In genomic region chr6:170269151-170269872, GRCh38 we compare ENCODE assay signal across 14 cellular contexts. TPM values are rescaled to one million over a fixed set of nuclear protein-coding genes. Genes with fewer than 3 reads are reported as not detected.
DNase-seq lines count a peak whose midpoint lies in the region; ATAC-seq and TF ChIP-seq lines count a peak whose summit lies in the region.
"Had no signal": no experiment of that assay in that cellular context is flagged by ENCODE, and none has a peak within 500 bp of the region (broad histone marks: within the 10 kb centered on the region; RNA-seq: fewer than 3 reads in every experiment).

No MANE protein-coding gene starts in this region.

- TF ChIP-seq CTCF in upper lobe of right lung (IDR thresholded peaks at IDR 0.05), result no peak
- TF ChIP-seq CTCF in SK-N-SH (IDR thresholded peaks at IDR 0.05), result no peak

- H3K4me1 ChIP-seq in mesenchymal stem cell (ENCODE audit: control insufficient read depth, insufficient read depth, low read depth, low read length) (peaks cover 7% of the 10 kb centered on the region), upper lobe of right lung (peaks cover 13% of the 10 kb centered on the region), SK-N-SH (ENCODE audit: control insufficient read depth in 1 of 2, insufficient read depth in 2 of 2, low read depth in 1 of 2, low read length in 1 of 2) (no peaks in the 10 kb centered on the region; a peak in 1 of 4 replicates), GM23248 (ENCODE audit: insufficient read depth) (no peaks in the 10 kb centered on the region)

- intact Hi-C loops in upper lobe of right lung (cut with DNase I), result no loop called here

- H3F3A ChIP-seq in SK-N-SH (replicated peaks; ENCODE audit: insufficient read depth) (no peaks in the 10 kb centered on the region), GM23248 (ENCODE audit: insufficient read depth) (no peaks in the 10 kb centered on the region)

- no peak for TF ChIP-seq EP300 in SK-N-SH (IDR thresholded peaks at IDR 0.05; ENCODE audit: borderline replicate concordance in 1 of 2, low read depth in 1 of 2, low read length in 1 of 2)

- H3K4me2 ChIP-seq in mesenchymal stem cell (ENCODE audit: low read length, poor library complexity, severe bottlenecking) (peak overlapping the region; percentile 3), SK-N-SH (no peak overlapping the region), GM23248 (ENCODE audit: unreplicated experiment) (no peak overlapping the region)

- no peak overlapping the region for H2AK5ac ChIP-seq in mesenchymal stem cell (ENCODE audit: low read length, severe bottlenecking)

- H3K4me3 ChIP-seq in mesenchymal stem cell (ENCODE audit: insufficient read depth in 1 of 2, low read depth in 1 of 2, low read length in 2 of 2), result no peak overlapping the region
- H3K4me3 ChIP-seq in upper lobe of right lung, result no peak overlapping the region
- H3K4me3 ChIP-seq in SK-N-SH (ENCODE audit: low read depth in 2 of 2, low read length in 1 of 2), result no peak overlapping the region
- H3K4me3 ChIP-seq in GM23248, result no peak overlapping the region
- H3K4me3 ChIP-seq: gastrocnemius medialis, ovary had no signal

- POLR2A ChIA-PET in SK-N-SH (lab: Yijun Ruan, JAX), result no interaction called here

- H2BK12ac ChIP-seq in mesenchymal stem cell (ENCODE audit: low read length in 2 of 2), result no peak overlapping the region

- H2BK15ac ChIP-seq in mesenchymal stem cell (ENCODE audit: low read depth, poor library complexity, severe bottlenecking), result no peak overlapping the region

- no peak overlapping the region for H4K8ac ChIP-seq in mesenchymal stem cell (ENCODE audit: low read length)

- ATAC-seq in upper lobe of right lung (peak; percentile 13), HG03520 (IDR thresholded peaks at IDR 0.05; ENCODE audit: unreplicated experiment) (no peak)
- ATAC-seq: gastrocnemius medialis had no signal

- H4K91ac ChIP-seq in mesenchymal stem cell (ENCODE audit: low read length), result no peak overlapping the region

- H2BK120ac ChIP-seq in mesenchymal stem cell (ENCODE audit: low read depth, low read length), result no peak overlapping the region

- H3K36me3 ChIP-seq in mesenchymal stem cell (ENCODE audit: control insufficient read depth in 1 of 2, insufficient read depth in 2 of 2, low read depth in 1 of 2, low read length in 2 of 2) (no peaks in the 10 kb centered on the region), upper lobe of right lung (no peaks in the 10 kb centered on the region), SK-N-SH (replicated peaks in 1 of 2; ENCODE audit: control insufficient read depth in 1 of 2, insufficient read depth in 2 of 2, low read length in 1 of 2) (no peaks in the 10 kb centered on the region), GM23248 (ENCODE audit: low read depth) (no peaks in the 10 kb centered on the region)
- H3K36me3 ChIP-seq: gastrocnemius medialis, ovary had no signal

- H3K14ac ChIP-seq in mesenchymal stem cell (ENCODE audit: low read length in 2 of 2), result no peak overlapping the region

- 74% methylated on average over 23 of the region's 23 CpGs for WGBS in mesenchymal stem cell
- WGBS in SK-N-SH (ENCODE audit: low lambda C conversion rate), result 58% methylated on average over 17 of the region's 23 CpGs
- 70 to 73% methylated on average over 20 to 23 of the region's 23 CpGs for WGBS in GM23248 (ENCODE audit: low coverage in 1 of 2, low lambda C conversion rate in 2 of 2, missing lambda C conversion rate in 2 of 2), 2 experiments

- no peak overlapping the region for H3K23ac ChIP-seq in mesenchymal stem cell (ENCODE audit: low read length in 2 of 2)

- H3K9me3 ChIP-seq in mesenchymal stem cell (ENCODE audit: control insufficient read depth, low read length) (no peaks in the 10 kb centered on the region), upper lobe of right lung (no peaks in the 10 kb centered on the region), SK-N-SH (no peaks in the 10 kb centered on the region), GM23248 (ENCODE audit: low read depth) (no peaks in the 10 kb centered on the region)
- H3K9me3 ChIP-seq: gastrocnemius medialis, ovary had no signal

- no peak overlapping the region for H3K27ac ChIP-seq in mesenchymal stem cell (ENCODE audit: low read length, poor library complexity, severe bottlenecking)
- no peak overlapping the region for H3K27ac ChIP-seq in upper lobe of right lung
- H3K27ac ChIP-seq in SK-N-SH (ENCODE audit: low read depth in 2 of 2, low read length in 1 of 2), result no peak overlapping the region
- no peak overlapping the region for H3K27ac ChIP-seq in GM23248
- H3K27ac ChIP-seq: gastrocnemius medialis, HL-60, ovary had no signal

- DNase-seq in NCI-H510A treated with DMSO at 0.1 percent for 48 hours (lab: John Stamatoyannopoulos, UW) (peak; percentile 55), NCI-H510A (lab: John Stamatoyannopoulos, UW) (no peak), NCI-H69 (lab: John Stamatoyannopoulos, UW) (peak; percentile 99), mesenchymal stem cell (no peak), upper lobe of right lung (no peak), SK-N-SH (no peak), GM23248 (no peak)
- DNase-seq: activated T-cell treated with anti-CD3 and anti-CD28 coated beads for 4 hours; gastrocnemius medialis; ovary; RPMI8226; stimulated activated CD4-positive, alpha-beta T cell treated with anti-CD3 and anti-CD28 coated beads, Interleukin-4, amount 100 ng/mL, for 4 hours had no signal

- H3K27me3 ChIP-seq in mesenchymal stem cell (ENCODE audit: control insufficient read depth in 1 of 2, insufficient read depth in 1 of 2, low read length in 2 of 2) (peaks cover 10 to 42% of the 10 kb centered on the region in 2 experiments), upper lobe of right lung (no peaks in the 10 kb centered on the region), SK-N-SH (ENCODE audit: insufficient read depth) (no peaks in the 10 kb centered on the region), GM23248 (replicated peaks; ENCODE audit: insufficient read depth) (peaks cover 8% of the 10 kb centered on the region)
- H3K27me3 ChIP-seq: gastrocnemius medialis, ovary had no signal

- H2BK5ac ChIP-seq in mesenchymal stem cell (ENCODE audit: low read depth, low read length, poor library complexity, severe bottlenecking), result no peak overlapping the region

- H3K9ac ChIP-seq in mesenchymal stem cell (ENCODE audit: low read length) (no peak overlapping the region), SK-N-SH (no peak overlapping the region), GM23248 (no peak overlapping the region)

- H3K79me2 ChIP-seq in SK-N-SH (ENCODE audit: insufficient read depth), result no peaks in the 10 kb centered on the region
- H3K79me2 ChIP-seq in GM23248 (ENCODE audit: insufficient read depth), result no peaks in the 10 kb centered on the region

- no peak for TF ChIP-seq RAD21 in SK-N-SH (IDR thresholded peaks at IDR 0.05; ENCODE audit: low read length)

- in situ Hi-C loops in GM23248 (cut with MboI), result no loop called here

- H3K9me2 ChIP-seq in SK-N-SH, result no peaks in the 10 kb centered on the region
- H3K9me2 ChIP-seq in GM23248 (ENCODE audit: insufficient read depth), result no peaks in the 10 kb centered on the region

- CTCF ChIA-PET in SK-N-SH (lab: Yijun Ruan, JAX), result interaction anchor here (1.0 kb wide), 2 partner anchors 23 to 260 kb away, joined by 3 to 5 read pairs; no protein-coding TSS in a partner anchor

- no peak overlapping the region for H3K4ac ChIP-seq in mesenchymal stem cell (ENCODE audit: low read depth in 1 of 2, low read length in 2 of 2)

- no peaks in the 10 kb centered on the region for H3K79me1 ChIP-seq in mesenchymal stem cell (replicated peaks; ENCODE audit: low read length, poor library complexity, severe bottlenecking)

- H3K18ac ChIP-seq in mesenchymal stem cell (ENCODE audit: low read depth in 1 of 2, low read length in 2 of 2), result no peak overlapping the region

- H4K20me1 ChIP-seq in SK-N-SH (ENCODE audit: insufficient read depth) (no peaks in the 10 kb centered on the region), GM23248 (ENCODE audit: insufficient read depth) (no peaks in the 10 kb centered on the region)

- H2AFZ ChIP-seq in mesenchymal stem cell (ENCODE audit: low read depth, low read length), result no peak overlapping the region
- no peak overlapping the region for H2AFZ ChIP-seq in SK-N-SH (ENCODE audit: low read depth)
- H2AFZ ChIP-seq in GM23248, result no peak overlapping the region

TF ChIP-seq in SK-N-SH, 30 proteins besides CTCF, POLR2A, EP300 and RAD21 (continues in another document):
- TF ChIP-seq RXRA (IDR thresholded peaks at IDR 0.05; ENCODE audit: borderline replicate concordance, low read depth) (no peak), PBX3 (IDR thresholded peaks at IDR 0.05) (no peak)

RNA-seq across cellular contexts. Expression of gene DLL1, which starts 21.6 kb away (rescaled TPM):
- 2.9 TPM for polyA plus RNA-seq in mesenchymal stem cell (2013, experiment 1 of 2)
- polyA plus RNA-seq in mesenchymal stem cell (2013, experiment 2 of 2), result 2.3 TPM
- total RNA-seq in upper lobe of right lung, result 14.6 TPM
- polyA plus RNA-seq in SK-N-SH (2012; rRNA removed), result 0.08 and 0.25 TPM in 2 replicates
- polyA plus RNA-seq in SK-N-SH (2012; cell fraction: cytosol; rRNA removed), result 0.18 and 0.24 TPM in 2 replicates
- polyA plus RNA-seq in SK-N-SH (2012; cell fraction: nucleus; rRNA removed), result 0.79 and 0.96 TPM in 2 replicates
- total RNA-seq in GM23248 (2014; rRNA removed; shearing (Covaris generic)), result 0.38 and 0.86 TPM in 2 replicates
- 0.30 and 0.68 TPM in 2 replicates for polyA plus RNA-seq in GM23248 (2016; fragmentation: Nextera tagmentation; extraction: Ambion mirVana)

RNA-seq across cellular contexts. Expression of gene FAM120B, which starts 37.2 kb away (rescaled TPM):
- polyA plus RNA-seq in mesenchymal stem cell (2013, experiment 1 of 2), result 17.6 TPM
- 17.4 TPM for polyA plus RNA-seq in mesenchymal stem cell (2013, experiment 2 of 2)
- total RNA-seq in upper lobe of right lung, result 26.1 TPM
- polyA plus RNA-seq in SK-N-SH (2012; rRNA removed) (7.7 and 9.6 TPM in 2 replicates), GM23248 (2016; fragmentation: Nextera tagmentation; extraction: Ambion mirVana) (28.5 and 29.1 TPM in 2 replicates)
- polyA plus RNA-seq in SK-N-SH (2012; cell fraction: cytosol; rRNA removed), result 9.0 and 9.2 TPM in 2 replicates
- polyA plus RNA-seq in SK-N-SH (2012; cell fraction: nucleus; rRNA removed), result 20.5 and 22.1 TPM in 2 replicates
- total RNA-seq in GM23248 (2014; rRNA removed; shearing (Covaris generic)), result 12.0 and 17.1 TPM in 2 replicates

Comparison
In these comparisons a context has a peak if more than half of its experiments do, and no peak if none do; other contexts are left out.
1. DNase-seq: peak in NCI-H510A treated with DMSO at 0.1 percent for 48 hours (single experiment) and NCI-H69 (single experiment); none in NCI-H510A (single experiment), mesenchymal stem cell (single experiment), upper lobe of right lung (single experiment), SK-N-SH (single experiment) and GM23248 (single experiment).